In the genomic region with DNA sequence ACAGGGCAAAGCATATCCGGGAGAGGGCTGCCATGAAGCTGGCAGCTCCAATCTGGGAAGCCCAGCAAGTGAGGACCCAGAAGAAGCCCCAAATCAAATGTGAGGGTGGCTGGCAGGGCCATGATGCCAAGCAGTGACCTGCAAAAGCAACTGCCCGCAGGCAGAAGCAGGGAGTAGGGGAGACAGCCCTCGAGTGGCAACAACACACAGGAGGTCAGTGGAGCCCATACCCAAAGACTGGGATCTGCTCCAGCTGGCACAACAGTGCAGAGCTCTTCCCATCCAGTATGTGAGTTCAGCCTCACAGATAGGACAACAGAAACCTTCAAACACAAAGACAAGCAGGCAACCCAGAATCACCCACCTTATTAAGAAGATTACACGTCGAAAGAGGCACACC, we compare ENCODE assay signal across 25 cellular contexts. TPM values are rescaled to one million over a fixed set of nuclear protein-coding genes. Genes with fewer than 3 reads are reported as not detected.
A peak's percentile ranks its signal among the peaks of the same experiment; 100 is the strongest.
DNase-seq lines count a peak whose midpoint lies in the region; ATAC-seq lines count a peak whose summit lies in the region.
"Had no signal": no experiment of that assay in that cellular context is flagged by ENCODE, and none has a peak within 500 bp of the region (broad histone marks: within the 10 kb centered on the region; RNA-seq: fewer than 3 reads in every experiment).

No MANE protein-coding gene starts in this region.

- peak; percentile 83 for DNase-seq in Ammon's horn (ENCODE audit: low spot score)
- peak; percentile 59 for DNase-seq in NCI-H1092 treated with DMSO at 0.1 percent for 48 hours (lab: John Stamatoyannopoulos, UW)
- peak in 34 of 42 donors; percentile 39 to 85 (median 68) for DNase-seq in head of caudate nucleus
- peak; percentile 90 for DNase-seq in pons (ENCODE audit: low spot score)
- DNase-seq in activated CD4-positive, alpha-beta T cell treated with anti-CD3 and anti-CD28 coated beads, Interleukin-2, amount 10 ng/mL, durations not matched to agents 7 days and 5 days = no peak
- DNase-seq: activated CD4-positive, alpha-beta T cell treated with anti-CD3 and anti-CD28 coated beads for 48 hours; activated T-cell treated with anti-CD3 and anti-CD28 coated beads, Interleukin-2, amount 50 U/mL, for 24 hours; Caco-2; DMS79 treated with DMSO at 0.1 percent for 48 hours; HCEC 1CT; kidney glomerular epithelial cell; NCI-H1105 treated with DMSO at 0.1 percent for 48 hours; NCI-H2081 treated with DMSO at 0.1 percent for 48 hours; NCI-H345; SHP77; stomach; SW 1271; T-helper 9 cell; trophoblast cell had no signal

- no peak overlapping the region for H3K27ac Mint-ChIP-seq in activated CD4-positive, alpha-beta T cell treated with anti-CD3 and anti-CD28 coated beads, Interleukin-2, amount 10 ng/mL, durations not matched to agents 7 days and 5 days
- H3K27ac Mint-ChIP-seq: activated T-cell treated with anti-CD3 and anti-CD28 coated beads, Interleukin-2, amount 50 U/mL, for 24 hours; memory B cell had no signal

- CTCF ChIA-PET in activated CD4-positive, alpha-beta T cell treated with anti-CD3 and anti-CD28 coated beads, Interleukin-2, amount 10 ng/mL, durations not matched to agents 7 days and 5 days (lab: Charles Lee) = no interaction called here

- ATAC-seq in HG03571 (IDR thresholded peaks at IDR 0.05; ENCODE audit: unreplicated experiment) (no peak), GM21447 (IDR thresholded peaks at IDR 0.05; ENCODE audit: unreplicated experiment) (no peak)
- ATAC-seq: K562 had no signal

- H3K27me3 Mint-ChIP-seq in activated CD4-positive, alpha-beta T cell treated with anti-CD3 and anti-CD28 coated beads, Interleukin-2, amount 10 ng/mL, durations not matched to agents 7 days and 5 days = peaks cover 12% of the 10 kb centered on the region

- H3K4me1 Mint-ChIP-seq in activated CD4-positive, alpha-beta T cell treated with anti-CD3 and anti-CD28 coated beads, Interleukin-2, amount 10 ng/mL, durations not matched to agents 7 days and 5 days = no peaks in the 10 kb centered on the region
- H3K4me1 Mint-ChIP-seq: memory B cell had no signal

- POLR2A ChIA-PET in activated CD4-positive, alpha-beta T cell treated with anti-CD3 and anti-CD28 coated beads, Interleukin-2, amount 10 ng/mL, durations not matched to agents 7 days and 5 days (lab: Charles Lee) = no interaction called here

- intact Hi-C loops in head of caudate nucleus (cut with DNase I) = no loop called here

- H3K36me3 Mint-ChIP-seq in activated CD4-positive, alpha-beta T cell treated with anti-CD3 and anti-CD28 coated beads, Interleukin-2, amount 10 ng/mL, durations not matched to agents 7 days and 5 days (ENCODE audit: low read depth) = no peaks in the 10 kb centered on the region
- H3K36me3 Mint-ChIP-seq: memory B cell had no signal

- no peak overlapping the region for H3K4me3 Mint-ChIP-seq in activated CD4-positive, alpha-beta T cell treated with anti-CD3 and anti-CD28 coated beads, Interleukin-2, amount 10 ng/mL, durations not matched to agents 7 days and 5 days
- H3K4me3 Mint-ChIP-seq: activated T-cell treated with anti-CD3 and anti-CD28 coated beads, Interleukin-2, amount 50 U/mL, for 24 hours; memory B cell had no signal

- H3K9me3 Mint-ChIP-seq in activated CD4-positive, alpha-beta T cell treated with anti-CD3 and anti-CD28 coated beads, Interleukin-2, amount 10 ng/mL, durations not matched to agents 7 days and 5 days = no peaks in the 10 kb centered on the region
- H3K9me3 Mint-ChIP-seq: activated T-cell treated with anti-CD3 and anti-CD28 coated beads, Interleukin-2, amount 50 U/mL, for 24 hours; memory B cell had no signal

RNA-seq across cellular contexts. Expression of gene GRID1, which starts 45.0 kb away (rescaled TPM):
- total RNA-seq in activated CD4-positive, alpha-beta T cell treated with anti-CD3 and anti-CD28 coated beads, Interleukin-2, amount 10 ng/mL, durations not matched to agents 7 days and 5 days = not detected
- total RNA-seq: M059J, myocyte had no signal
